Comparison of ENCODE assay signal across 9 cellular contexts in the genomic region with DNA sequence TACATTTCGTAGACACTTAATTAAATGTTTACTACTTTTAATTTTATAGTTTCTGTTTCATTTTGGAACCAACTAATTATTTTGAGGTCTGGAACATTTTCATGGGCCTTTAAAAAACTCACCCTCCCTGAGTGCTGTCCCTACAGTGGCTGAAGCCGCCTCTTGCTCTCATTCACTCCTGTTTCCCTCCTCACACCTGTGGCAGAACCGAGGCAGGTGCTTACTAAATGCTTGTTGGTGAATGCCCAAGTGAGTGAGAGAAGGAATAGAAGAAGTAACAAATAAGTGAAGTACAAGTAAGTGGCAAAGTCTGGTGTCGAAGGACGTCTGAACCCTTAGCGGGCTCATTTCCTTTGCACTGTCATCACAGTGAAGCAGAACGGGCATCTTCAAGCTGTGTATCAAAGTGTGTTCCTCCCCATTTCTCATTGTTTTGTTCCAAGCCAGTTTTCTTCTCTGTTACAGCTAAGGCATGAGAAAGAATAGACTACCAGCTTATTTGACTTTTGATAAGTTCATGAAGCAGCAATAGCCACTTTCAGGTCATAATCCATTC.
A peak's percentile ranks its signal among the peaks of the same experiment; 100 is the strongest.
DNase-seq lines count a peak whose midpoint lies in the region; ATAC-seq and TF ChIP-seq lines count a peak whose summit lies in the region.
"Had no signal": no experiment of that assay in that cellular context is flagged by ENCODE, and none has a peak within 500 bp of the region (broad histone marks: within the 10 kb centered on the region; RNA-seq: fewer than 3 reads in every experiment).

No MANE protein-coding gene starts in this region.

- no peaks in the 10 kb centered on the region for H3K4me1 ChIP-seq in rectal smooth muscle tissue (ENCODE audit: control insufficient read depth, insufficient read depth, low read length)

- DNase-seq in nephron progenitor cell: no peak
- no peak for DNase-seq in stimulated activated CD4-positive, alpha-beta T cell treated with anti-CD3 and anti-CD28 coated beads, Interleukin-4, amount 100 ng/mL, for 4 hours
- no peak for DNase-seq in stimulated activated CD4-positive, alpha-beta T cell treated with anti-CD3 and anti-CD28 coated beads, Interleukin-4, amount 100 ng/mL, for 24 hours
- DNase-seq: NCI-H2081, substantia nigra had no signal

- no peak for TF ChIP-seq CTCF in nephron progenitor cell (IDR thresholded peaks at IDR 0.05)

- H3K27ac Mint-ChIP-seq in nephron progenitor cell: no peak overlapping the region

- no peak overlapping the region for H3K9ac ChIP-seq in rectal smooth muscle tissue (ENCODE audit: low read length)

- H3K4me3 Mint-ChIP-seq in nephron progenitor cell: no peak overlapping the region

- no peak overlapping the region for H3K4me3 ChIP-seq in rectal smooth muscle tissue (ENCODE audit: low read length)

- no peaks in the 10 kb centered on the region for H3K36me3 ChIP-seq in rectal smooth muscle tissue (ENCODE audit: control insufficient read depth, insufficient read depth, low read length)

- peak overlapping the region; percentile 75 for H3K27ac ChIP-seq in rectal smooth muscle tissue (ENCODE audit: low read depth, low read length)

- peak; percentile 53 for ATAC-seq in GM18907 (IDR thresholded peaks at IDR 0.05; ENCODE audit: unreplicated experiment)
- peak; percentile 50 for ATAC-seq in GM21619 (IDR thresholded peaks at IDR 0.05; ENCODE audit: unreplicated experiment)
- ATAC-seq in HG03432 (IDR thresholded peaks at IDR 0.05; ENCODE audit: unreplicated experiment): peak; percentile 50

- H3K4me1 Mint-ChIP-seq in nephron progenitor cell: peaks cover 7% of the 10 kb centered on the region

- no peaks in the 10 kb centered on the region for H3K27me3 ChIP-seq in rectal smooth muscle tissue (ENCODE audit: control insufficient read depth, insufficient read depth, low read length)

- peaks cover 16% of the 10 kb centered on the region for H3K36me3 Mint-ChIP-seq in nephron progenitor cell (ENCODE audit: low read depth)

- H3K27me3 Mint-ChIP-seq in nephron progenitor cell (ENCODE audit: low read depth, poor library complexity): no peaks in the 10 kb centered on the region

- H3K9me3 Mint-ChIP-seq in nephron progenitor cell: peaks cover 3% of the 10 kb centered on the region
